Comparison of ENCODE assay signal across 23 cellular contexts in the genomic region with DNA sequence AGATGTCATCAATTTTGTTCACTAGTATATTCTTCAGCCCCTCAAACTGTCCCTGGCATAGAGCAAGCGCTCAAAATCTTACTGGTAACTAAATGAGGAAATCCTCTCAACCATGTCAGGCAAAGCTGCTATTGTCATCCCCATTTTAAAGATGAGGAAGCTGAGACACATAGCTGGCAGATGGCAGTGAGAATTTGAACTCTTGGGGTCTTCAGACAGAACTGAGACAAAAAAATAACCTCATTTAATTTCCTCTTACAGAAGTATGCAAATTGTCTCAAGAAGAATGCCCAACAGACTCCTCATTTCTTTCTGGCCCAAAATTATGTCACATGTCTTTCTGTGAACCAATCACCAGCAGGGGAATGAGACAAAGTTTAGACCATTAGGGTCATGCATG. TPM values are rescaled to one million over a fixed set of nuclear protein-coding genes. Genes with fewer than 3 reads are reported as not detected.
"Had no signal": no experiment of that assay in that cellular context is flagged by ENCODE, and none has a peak within 500 bp of the region (broad histone marks: within the 10 kb centered on the region; RNA-seq: fewer than 3 reads in every experiment).

No MANE protein-coding gene starts in this region.

- H3K27me3 Mint-ChIP-seq: IgD-negative memory B cell had no signal

- H3K4me1 ChIP-seq: Peyer's patch, SJSA1 had no signal

- H3K36me3 ChIP-seq: MG63, Peyer's patch, SJSA1 had no signal

- H3K27ac ChIP-seq: HL-60, PC-9, Peyer's patch, SJSA1 had no signal

- H3K4me3 Mint-ChIP-seq: IgD-negative memory B cell had no signal

- H3K27me3 ChIP-seq: MG63, Peyer's patch, SJSA1 had no signal

- H3K9ac ChIP-seq: SK-N-SH had no signal

- H2AFZ ChIP-seq: PC-9 had no signal

- H3K4me3 ChIP-seq: MG63, PC-9, Peyer's patch, SJSA1 had no signal

- H3K9me3 ChIP-seq: MG63, Peyer's patch, SJSA1, SK-N-SH had no signal

- DNase-seq: KBM-7, MG63, NCI-H1092 treated with DMSO at 0.1 percent for 48 hours, NCI-H1436, NCI-H187, NCI-H2029, NCI-H2081 treated with DMSO at 0.1 percent for 48 hours, NCI-H2171, NCI-H446, NCI-H510A, NCI-H524 treated with DMSO at 0.1 percent for 48 hours, NCI-H69, NCI-H774, OCI-M1, Peyer's patch, SIG-M5, SK-N-SH had no signal

- H3K27ac Mint-ChIP-seq: IgD-negative memory B cell had no signal

- FAIRE-seq: HTR-8/SVneo had no signal

- ATAC-seq: Right ventricle myocardium inferior had no signal

- H3K4me2 ChIP-seq: PC-9, SK-N-SH had no signal

RNA-seq across cellular contexts. Expression of a gene that starts 40.2 kb away (rescaled TPM):
- total RNA-seq: PC-9, Peyer's patch, Right ventricle myocardium inferior, SJSA1 had no signal
- polyA plus RNA-seq: IgD-negative memory B cell, SK-N-SH had no signal

RNA-seq across cellular contexts. Expression of a gene that starts 51.9 kb away (rescaled TPM):
- total RNA-seq: SJSA1 had no signal
- polyA plus RNA-seq: SK-N-SH had no signal
